Comparison of ENCODE assay signal across 8 cellular contexts in the genomic region with DNA sequence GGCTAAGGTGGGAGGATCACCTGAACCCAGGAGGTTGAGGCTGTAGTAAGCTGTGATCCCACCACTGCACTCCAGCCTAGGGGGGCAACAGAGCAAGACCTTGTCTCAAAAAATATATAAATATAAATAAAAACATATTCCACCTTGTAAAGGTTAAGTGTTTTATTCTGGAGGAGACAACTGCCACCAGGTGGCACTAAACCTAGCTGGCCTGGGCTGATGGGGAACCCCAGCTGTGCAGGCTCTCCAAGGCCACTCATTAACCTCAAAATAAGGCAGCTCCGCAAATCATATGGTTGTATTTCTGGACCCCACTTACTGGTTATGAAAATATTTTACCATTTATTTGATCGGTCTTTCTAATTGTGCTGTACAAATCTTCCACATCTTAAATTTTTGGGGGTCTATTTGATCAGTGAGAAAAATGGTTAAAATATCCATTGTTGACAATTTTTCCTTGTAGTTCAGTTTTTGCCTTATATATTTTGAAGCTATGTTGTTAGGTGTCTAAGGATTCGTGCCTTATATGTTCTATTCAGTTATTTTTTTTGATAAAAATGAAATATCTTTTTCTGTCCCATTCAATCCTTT. TPM values are rescaled to one million over a fixed set of nuclear protein-coding genes. Genes with fewer than 3 reads are reported as not detected.
DNase-seq lines count a peak whose midpoint lies in the region; TF ChIP-seq lines count a peak whose summit lies in the region.

No MANE protein-coding gene starts in this region.

- H3K27me3 ChIP-seq in AG04450 (ENCODE audit: control insufficient read depth, insufficient read depth, low read length) = no peaks in the 10 kb centered on the region
- no peaks in the 10 kb centered on the region for H3K27me3 ChIP-seq in mesenchymal stem cell (ENCODE audit: control insufficient read depth in 1 of 2, insufficient read depth in 1 of 2, low read length in 2 of 2)

- H2BK15ac ChIP-seq in mesenchymal stem cell (ENCODE audit: low read depth, poor library complexity, severe bottlenecking) = no peak overlapping the region

- CTCF ChIA-PET in AG04450 (lab: Charles Lee) = interaction anchor here (0.5 to 11.8 kb wide), 44 partner anchors 9 to 253 kb away, joined by 3 to 698 read pairs (median 4); partner anchors contain the start of genes ERN1, GH1 and ICAM2

- H2BK12ac ChIP-seq in mesenchymal stem cell (ENCODE audit: low read length in 2 of 2) = no peak overlapping the region

- no peak overlapping the region for H4K8ac ChIP-seq in mesenchymal stem cell (ENCODE audit: low read length)

- DNase-seq in AG04450 (ENCODE audit: low read depth, low spot score) (peak; percentile 39), GM20000 (ENCODE audit: low spot score) (peak; percentile 71), NCI-H510A (lab: John Stamatoyannopoulos, UW) (peak; percentile 33), dedifferentiated amniotic fluid mesenchymal stem cell (ENCODE audit: extremely low spot score) (peak; percentile 59), mesenchymal stem cell (peak; percentile 66), NCI-H1048 (lab: John Stamatoyannopoulos, UW) (no peak)
- peak; percentile 83 for DNase-seq in activated CD4-positive, alpha-beta T cell treated with anti-CD3 and anti-CD28 coated beads for 48 hours
- peak; percentile 41 to 45 for DNase-seq in stimulated activated CD8-positive, alpha-beta memory T cell treated with anti-CD3 and anti-CD28 coated beads, Interleukin-4, amount 100 ng/mL, for 4 hours (ENCODE audit: low read depth in 2 of 2, low spot score in 1 of 2)

- POLR2A ChIA-PET in AG04450 (lab: Yijun Ruan, JAX) = interaction anchor here (0.8 to 1.7 kb wide), 4 partner anchors 87 to 116 kb away, joined by 3 to 11 read pairs (median 6); partner anchors contain the start of gene ERN1

- WGBS in mesenchymal stem cell = no CpG with 5 or more reads among the region's 3 CpGs

- no peak overlapping the region for H2AK5ac ChIP-seq in mesenchymal stem cell (ENCODE audit: low read length, severe bottlenecking)

- H3K9me3 ChIP-seq in AG04450 (ENCODE audit: control insufficient read depth, insufficient read depth, low read length) (no peaks in the 10 kb centered on the region), mesenchymal stem cell (ENCODE audit: control insufficient read depth, low read length) (no peaks in the 10 kb centered on the region)

- H3K4me2 ChIP-seq in mesenchymal stem cell (ENCODE audit: low read length, poor library complexity, severe bottlenecking) = no peak overlapping the region

- H3K4me1 ChIP-seq in mesenchymal stem cell (ENCODE audit: control insufficient read depth, insufficient read depth, low read depth, low read length) = no peaks in the 10 kb centered on the region

- H3K23ac ChIP-seq in mesenchymal stem cell (ENCODE audit: low read length in 2 of 2) = no peak overlapping the region

- H3K18ac ChIP-seq in mesenchymal stem cell (ENCODE audit: low read depth in 1 of 2, low read length in 2 of 2) = no peak overlapping the region

- no peaks in the 10 kb centered on the region for H3K79me1 ChIP-seq in mesenchymal stem cell (replicated peaks; ENCODE audit: low read length, poor library complexity, severe bottlenecking)

- H2AFZ ChIP-seq in mesenchymal stem cell (ENCODE audit: low read depth, low read length) = no peak overlapping the region

- no peaks in the 10 kb centered on the region for H3K36me3 ChIP-seq in mesenchymal stem cell (ENCODE audit: control insufficient read depth in 1 of 2, insufficient read depth in 2 of 2, low read depth in 1 of 2, low read length in 2 of 2)

- no peak overlapping the region for H2BK120ac ChIP-seq in mesenchymal stem cell (ENCODE audit: low read depth, low read length)

- H3K4me3 ChIP-seq in AG04450 (ENCODE audit: low read depth, low read length) (no peak overlapping the region), mesenchymal stem cell (ENCODE audit: insufficient read depth in 1 of 2, low read depth in 1 of 2, low read length in 2 of 2) (no peak overlapping the region)

- H3K4ac ChIP-seq in mesenchymal stem cell (ENCODE audit: low read depth in 1 of 2, low read length in 2 of 2) = no peak overlapping the region

- TF ChIP-seq CTCF in AG04450 (IDR thresholded peaks at IDR 0.05; ENCODE audit: low read depth, low read length) = peak; percentile 82
- TF ChIP-seq CTCF in GM20000 (IDR thresholded peaks at IDR 0.05; ENCODE audit: extremely low read depth, missing control alignments) = peak; percentile 53

- no peak overlapping the region for H4K91ac ChIP-seq in mesenchymal stem cell (ENCODE audit: low read length)

- H3K9ac ChIP-seq in mesenchymal stem cell (ENCODE audit: low read length) = no peak overlapping the region

- no peak overlapping the region for H2BK5ac ChIP-seq in mesenchymal stem cell (ENCODE audit: low read depth, low read length, poor library complexity, severe bottlenecking)

- H3K27ac ChIP-seq in AG04450 (ENCODE audit: low read depth, low read length) (no peak overlapping the region), mesenchymal stem cell (ENCODE audit: low read length, poor library complexity, severe bottlenecking) (no peak overlapping the region)

- no peak overlapping the region for H3K14ac ChIP-seq in mesenchymal stem cell (ENCODE audit: low read length in 2 of 2)

RNA-seq across cellular contexts. Expression of gene ICAM2, which starts 8.5 kb away (rescaled TPM):
- 0.16 and 0.52 TPM in 2 replicates for polyA plus RNA-seq in AG04450 (2011; rRNA removed)
- polyA minus RNA-seq in AG04450 (2011; rRNA and poly(A)+ RNA removed) = 0.28 TPM in 1 of 2 replicates, not detected in the other
- polyA plus RNA-seq in mesenchymal stem cell (2013, experiment 1 of 2) = 0.08 TPM
- 0.11 TPM for polyA plus RNA-seq in mesenchymal stem cell (2013, experiment 2 of 2)

RNA-seq across cellular contexts. Expression of gene PRR29, which starts 30.8 kb away (rescaled TPM):
- 0.15 and 0.19 TPM in 2 replicates for polyA plus RNA-seq in AG04450 (2011; rRNA removed)
- 0.18 and 0.30 TPM in 2 replicates for polyA minus RNA-seq in AG04450 (2011; rRNA and poly(A)+ RNA removed)
- 0.26 TPM for polyA plus RNA-seq in mesenchymal stem cell (2013, experiment 1 of 2)
- 0.38 TPM for polyA plus RNA-seq in mesenchymal stem cell (2013, experiment 2 of 2)

RNA-seq across cellular contexts. Expression of gene SCN4A, which starts 56.3 kb away (rescaled TPM):
- polyA plus RNA-seq in AG04450 (2011; rRNA removed) = 0.01 TPM in 2 replicates
- 0.05 TPM in 1 of 2 replicates, not detected in the other for polyA minus RNA-seq in AG04450 (2011; rRNA and poly(A)+ RNA removed)
- polyA plus RNA-seq in mesenchymal stem cell (2013, experiment 1 of 2) = under 0.01 TPM
- not detected for polyA plus RNA-seq in mesenchymal stem cell (2013, experiment 2 of 2)
